In genomic region chr2:222912117-222912516, GRCh38 we compare ENCODE assay signal across 8 cellular contexts. TPM values are rescaled to one million over a fixed set of nuclear protein-coding genes. Genes with fewer than 3 reads are reported as not detected.
DNase-seq lines count a peak whose midpoint lies in the region; ATAC-seq and TF ChIP-seq lines count a peak whose summit lies in the region.

No MANE protein-coding gene starts in this region.

- peaks cover 41% of the 10 kb centered on the region for H3K36me3 Mint-ChIP-seq in effector memory CD8-positive, alpha-beta T cell (ENCODE audit: insufficient read depth)
- peaks cover 15% of the 10 kb centered on the region for H3K36me3 Mint-ChIP-seq in endothelial cell (ENCODE audit: low read depth, unreplicated experiment)

- H3K9me3 Mint-ChIP-seq in effector memory CD8-positive, alpha-beta T cell, result no peaks in the 10 kb centered on the region
- H3K9me3 Mint-ChIP-seq in stimulated activated naive CD8-positive, alpha-beta T cell treated with anti-CD3 and anti-CD28 coated beads, Interleukin-15, amount 100 ng/mL, for 72 hours, result no peaks in the 10 kb centered on the region
- H3K9me3 Mint-ChIP-seq in endothelial cell (ENCODE audit: unreplicated experiment), result no peaks in the 10 kb centered on the region

- DNase-seq in effector memory CD8-positive, alpha-beta T cell, result no peak
- DNase-seq in stimulated activated naive CD8-positive, alpha-beta T cell treated with anti-CD3 and anti-CD28 coated beads, Interleukin-15, amount 100 ng/mL, for 72 hours, result peak; percentile 5 to 62
- no peak for DNase-seq in activated naive CD4-positive, alpha-beta T cell (lab: John Stamatoyannopoulos, UW)
- no peak for DNase-seq in NCI-H524 treated with DMSO at 0.1 percent for 48 hours (lab: John Stamatoyannopoulos, UW)
- no peak for DNase-seq in endothelial cell (ENCODE audit: low spot score)

- H3K27me3 Mint-ChIP-seq in effector memory CD8-positive, alpha-beta T cell, result no peaks in the 10 kb centered on the region
- no peaks in the 10 kb centered on the region for H3K27me3 Mint-ChIP-seq in stimulated activated naive CD8-positive, alpha-beta T cell treated with anti-CD3 and anti-CD28 coated beads, Interleukin-15, amount 100 ng/mL, for 72 hours
- peaks cover 4% of the 10 kb centered on the region for H3K27me3 Mint-ChIP-seq in endothelial cell (ENCODE audit: unreplicated experiment)

- TF ChIP-seq CTCF in endothelial cell (IDR thresholded peaks at IDR 0.05; ENCODE audit: unreplicated experiment), result no peak

- H3K36me3 ChIP-seq in KOPT-K1 (ENCODE audit: insufficient read depth, low read length), result peaks cover 43% of the 10 kb centered on the region

- H3K4me1 Mint-ChIP-seq in effector memory CD8-positive, alpha-beta T cell (ENCODE audit: low read depth in 2 of 2), result peaks cover 11 to 28% of the 10 kb centered on the region in 2 donors
- H3K4me1 Mint-ChIP-seq in stimulated activated naive CD8-positive, alpha-beta T cell treated with anti-CD3 and anti-CD28 coated beads, Interleukin-15, amount 100 ng/mL, for 72 hours, result peaks cover 32% of the 10 kb centered on the region
- peaks cover 13% of the 10 kb centered on the region for H3K4me1 Mint-ChIP-seq in endothelial cell (ENCODE audit: unreplicated experiment)

- H3K27ac Mint-ChIP-seq in effector memory CD8-positive, alpha-beta T cell, result no peak overlapping the region
- H3K27ac Mint-ChIP-seq in stimulated activated naive CD8-positive, alpha-beta T cell treated with anti-CD3 and anti-CD28 coated beads, Interleukin-15, amount 100 ng/mL, for 72 hours, result peak overlapping the region in 1 of 2 donors; percentile 92
- no peak overlapping the region for H3K27ac Mint-ChIP-seq in endothelial cell (ENCODE audit: unreplicated experiment)

- ATAC-seq in GM18499 (IDR thresholded peaks at IDR 0.05; ENCODE audit: insufficient read depth, unreplicated experiment) (peak; percentile 99), GM21723 (IDR thresholded peaks at IDR 0.05; ENCODE audit: unreplicated experiment) (peak; percentile 98)
- peak; percentile 62 for ATAC-seq in effector memory CD8-positive, alpha-beta T cell (replicated peaks)
- ATAC-seq in stimulated activated naive CD8-positive, alpha-beta T cell treated with anti-CD3 and anti-CD28 coated beads, Interleukin-15, amount 100 ng/mL, for 72 hours, result peak; percentile 100

- peak overlapping the region; percentile 11 for H3K27ac ChIP-seq in KOPT-K1 (ENCODE audit: low read depth, low read length, poor library complexity, severe bottlenecking)

- no peak overlapping the region for H3K4me3 Mint-ChIP-seq in effector memory CD8-positive, alpha-beta T cell
- peak overlapping the region in 1 of 2 donors; percentile 31 for H3K4me3 Mint-ChIP-seq in stimulated activated naive CD8-positive, alpha-beta T cell treated with anti-CD3 and anti-CD28 coated beads, Interleukin-15, amount 100 ng/mL, for 72 hours
- no peak overlapping the region for H3K4me3 Mint-ChIP-seq in endothelial cell (ENCODE audit: unreplicated experiment)

- H3K9me3 ChIP-seq in KOPT-K1 (ENCODE audit: insufficient read depth, low read length, poor library complexity, severe bottlenecking), result no peaks in the 10 kb centered on the region

RNA-seq across cellular contexts. Expression of gene ACSL3, which starts 51.3 kb away (rescaled TPM):
- 163 TPM for total RNA-seq in endothelial cell (ENCODE audit: unreplicated experiment)

Comparison
In these comparisons a context has a peak if more than half of its experiments do, and no peak if none do; other contexts are left out.
1. DNase-seq: peak in stimulated activated naive CD8-positive, alpha-beta T cell treated with anti-CD3 and anti-CD28 coated beads, Interleukin-15, amount 100 ng/mL, for 72 hours (2 of 2); none in effector memory CD8-positive, alpha-beta T cell (0 of 3), activated naive CD4-positive, alpha-beta T cell (0 of 4), NCI-H524 treated with DMSO at 0.1 percent for 48 hours (single experiment) and endothelial cell (single experiment).
2. Peak in every context shown above with its lines, with median percentiles within 50 percentile points of each other: ATAC-seq.